Comparison of ENCODE assay signal across 1 cellular context in the genomic region with DNA sequence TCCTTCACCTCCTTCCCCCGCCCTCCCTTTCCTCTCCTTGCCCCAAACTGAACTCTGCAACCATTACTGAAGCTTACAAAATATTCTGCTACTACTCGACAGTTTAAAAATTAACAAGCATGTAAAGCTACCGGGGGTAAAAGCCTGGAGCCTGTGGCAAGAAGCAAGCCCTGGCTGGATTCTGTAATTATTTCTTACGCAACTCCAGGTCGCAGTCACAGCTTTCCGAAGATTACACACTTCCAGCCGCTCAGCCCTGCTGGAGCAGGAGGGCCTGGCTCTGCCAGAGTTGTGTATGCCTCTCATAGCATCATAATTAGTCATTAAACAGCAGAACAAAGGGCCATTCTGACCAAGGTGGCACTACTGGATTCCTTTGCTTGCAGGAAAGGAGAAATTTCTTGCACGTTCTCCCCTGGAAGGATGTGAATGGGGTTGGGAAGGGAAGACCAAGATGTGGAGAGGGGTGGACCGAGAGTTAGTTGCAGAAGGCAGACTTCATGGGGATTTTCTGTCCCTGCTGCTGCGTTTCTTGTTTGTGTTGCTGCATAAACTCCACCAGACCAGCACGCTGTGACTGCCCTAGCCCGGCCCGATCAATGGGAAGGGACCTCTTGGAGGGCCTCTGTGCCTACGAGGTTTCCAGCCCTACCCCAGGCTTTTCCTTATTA.
TF ChIP-seq lines count a peak whose summit lies in the region.

No MANE protein-coding gene starts in this region.

TF ChIP-seq in HepG2, 621 proteins besides CTCF, POLR2A, EP300 and RAD21 (continued from another document and continues in another):
- TF ChIP-seq, protein P1, sequence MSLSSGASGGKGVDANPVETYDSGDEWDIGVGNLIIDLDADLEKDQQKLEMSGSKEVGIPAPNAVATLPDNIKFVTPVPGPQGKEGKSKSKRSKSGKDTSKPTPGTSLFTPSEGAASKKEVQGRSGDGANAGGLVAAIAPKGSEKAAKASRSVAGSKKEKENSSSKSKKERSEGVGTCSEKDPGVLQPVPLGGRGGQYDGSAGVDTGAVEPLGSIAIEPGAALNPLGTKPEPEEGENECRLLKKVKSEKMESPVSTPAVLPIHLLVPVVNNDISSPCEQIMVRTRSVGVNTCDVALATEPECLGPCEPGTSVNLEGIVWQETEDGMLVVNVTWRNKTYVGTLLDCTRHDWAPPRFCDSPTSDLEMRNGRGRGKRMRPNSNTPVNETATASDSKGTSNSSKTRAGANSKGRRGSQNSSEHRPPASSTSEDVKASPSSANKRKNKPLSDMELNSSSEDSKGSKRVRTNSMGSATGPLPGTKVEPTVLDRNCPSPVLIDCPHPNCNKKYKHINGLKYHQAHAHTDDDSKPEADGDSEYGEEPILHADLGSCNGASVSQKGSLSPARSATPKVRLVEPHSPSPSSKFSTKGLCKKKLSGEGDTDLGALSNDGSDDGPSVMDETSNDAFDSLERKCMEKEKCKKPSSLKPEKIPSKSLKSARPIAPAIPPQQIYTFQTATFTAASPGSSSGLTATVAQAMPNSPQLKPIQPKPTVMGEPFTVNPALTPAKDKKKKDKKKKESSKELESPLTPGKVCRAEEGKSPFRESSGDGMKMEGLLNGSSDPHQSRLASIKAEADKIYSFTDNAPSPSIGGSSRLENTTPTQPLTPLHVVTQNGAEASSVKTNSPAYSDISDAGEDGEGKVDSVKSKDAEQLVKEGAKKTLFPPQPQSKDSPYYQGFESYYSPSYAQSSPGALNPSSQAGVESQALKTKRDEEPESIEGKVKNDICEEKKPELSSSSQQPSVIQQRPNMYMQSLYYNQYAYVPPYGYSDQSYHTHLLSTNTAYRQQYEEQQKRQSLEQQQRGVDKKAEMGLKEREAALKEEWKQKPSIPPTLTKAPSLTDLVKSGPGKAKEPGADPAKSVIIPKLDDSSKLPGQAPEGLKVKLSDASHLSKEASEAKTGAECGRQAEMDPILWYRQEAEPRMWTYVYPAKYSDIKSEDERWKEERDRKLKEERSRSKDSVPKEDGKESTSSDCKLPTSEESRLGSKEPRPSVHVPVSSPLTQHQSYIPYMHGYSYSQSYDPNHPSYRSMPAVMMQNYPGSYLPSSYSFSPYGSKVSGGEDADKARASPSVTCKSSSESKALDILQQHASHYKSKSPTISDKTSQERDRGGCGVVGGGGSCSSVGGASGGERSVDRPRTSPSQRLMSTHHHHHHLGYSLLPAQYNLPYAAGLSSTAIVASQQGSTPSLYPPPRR (CRISPR knock-in tag; IDR thresholded peaks at IDR 0.05; ENCODE audit: borderline replicate concordance) = peak; percentile 86; the same call in 1 of the 2 replicates
- TF ChIP-seq BCL6 (CRISPR knock-in tag; IDR thresholded peaks at IDR 0.05) = peak; percentile 91
- 0 out of 2 replicates have a peak, but pooled peaks have one; percentile 71 for TF ChIP-seq HNRNPUL1 (IDR thresholded peaks at IDR 0.05; ENCODE audit: low read depth, low read length)
- TF ChIP-seq EEA1 (CRISPR knock-in tag; IDR thresholded peaks at IDR 0.05; ENCODE audit: borderline replicate concordance) = no peak
- TF ChIP-seq ZNF672 (CRISPR knock-in tag; IDR thresholded peaks at IDR 0.05) = no peak
- TF ChIP-seq, protein P2, sequence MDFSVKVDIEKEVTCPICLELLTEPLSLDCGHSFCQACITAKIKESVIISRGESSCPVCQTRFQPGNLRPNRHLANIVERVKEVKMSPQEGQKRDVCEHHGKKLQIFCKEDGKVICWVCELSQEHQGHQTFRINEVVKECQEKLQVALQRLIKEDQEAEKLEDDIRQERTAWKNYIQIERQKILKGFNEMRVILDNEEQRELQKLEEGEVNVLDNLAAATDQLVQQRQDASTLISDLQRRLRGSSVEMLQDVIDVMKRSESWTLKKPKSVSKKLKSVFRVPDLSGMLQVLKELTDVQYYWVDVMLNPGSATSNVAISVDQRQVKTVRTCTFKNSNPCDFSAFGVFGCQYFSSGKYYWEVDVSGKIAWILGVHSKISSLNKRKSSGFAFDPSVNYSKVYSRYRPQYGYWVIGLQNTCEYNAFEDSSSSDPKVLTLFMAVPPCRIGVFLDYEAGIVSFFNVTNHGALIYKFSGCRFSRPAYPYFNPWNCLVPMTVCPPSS (IDR thresholded peaks at IDR 0.05) = no peak
- TF ChIP-seq, protein P3, sequence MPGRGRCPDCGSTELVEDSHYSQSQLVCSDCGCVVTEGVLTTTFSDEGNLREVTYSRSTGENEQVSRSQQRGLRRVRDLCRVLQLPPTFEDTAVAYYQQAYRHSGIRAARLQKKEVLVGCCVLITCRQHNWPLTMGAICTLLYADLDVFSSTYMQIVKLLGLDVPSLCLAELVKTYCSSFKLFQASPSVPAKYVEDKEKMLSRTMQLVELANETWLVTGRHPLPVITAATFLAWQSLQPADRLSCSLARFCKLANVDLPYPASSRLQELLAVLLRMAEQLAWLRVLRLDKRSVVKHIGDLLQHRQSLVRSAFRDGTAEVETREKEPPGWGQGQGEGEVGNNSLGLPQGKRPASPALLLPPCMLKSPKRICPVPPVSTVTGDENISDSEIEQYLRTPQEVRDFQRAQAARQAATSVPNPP (CRISPR knock-in tag; IDR thresholded peaks at IDR 0.05) = peak; percentile 90
- no peak for TF ChIP-seq ZNF44 (CRISPR knock-in tag; IDR thresholded peaks at IDR 0.05)
- TF ChIP-seq ZNF138 (CRISPR knock-in tag; IDR thresholded peaks at IDR 0.05; ENCODE audit: low read depth) = no peak
- TF ChIP-seq ZNF441 (CRISPR knock-in tag; IDR thresholded peaks at IDR 0.05; ENCODE audit: borderline replicate concordance) = peak; percentile 86
- peak; percentile 56; the same call in 1 of the 2 replicates for TF ChIP-seq MYC (CRISPR knock-in tag; IDR thresholded peaks at IDR 0.05; ENCODE audit: borderline replicate concordance)
- TF ChIP-seq ZNF777 (CRISPR knock-in tag; IDR thresholded peaks at IDR 0.05) = no peak
- no peak for TF ChIP-seq ZFP41 (CRISPR knock-in tag; IDR thresholded peaks at IDR 0.05; ENCODE audit: borderline replicate concordance)
- TF ChIP-seq ZNF484 (CRISPR knock-in tag; IDR thresholded peaks at IDR 0.05; ENCODE audit: borderline replicate concordance, low read depth) = no peak
- TF ChIP-seq, protein P4, sequence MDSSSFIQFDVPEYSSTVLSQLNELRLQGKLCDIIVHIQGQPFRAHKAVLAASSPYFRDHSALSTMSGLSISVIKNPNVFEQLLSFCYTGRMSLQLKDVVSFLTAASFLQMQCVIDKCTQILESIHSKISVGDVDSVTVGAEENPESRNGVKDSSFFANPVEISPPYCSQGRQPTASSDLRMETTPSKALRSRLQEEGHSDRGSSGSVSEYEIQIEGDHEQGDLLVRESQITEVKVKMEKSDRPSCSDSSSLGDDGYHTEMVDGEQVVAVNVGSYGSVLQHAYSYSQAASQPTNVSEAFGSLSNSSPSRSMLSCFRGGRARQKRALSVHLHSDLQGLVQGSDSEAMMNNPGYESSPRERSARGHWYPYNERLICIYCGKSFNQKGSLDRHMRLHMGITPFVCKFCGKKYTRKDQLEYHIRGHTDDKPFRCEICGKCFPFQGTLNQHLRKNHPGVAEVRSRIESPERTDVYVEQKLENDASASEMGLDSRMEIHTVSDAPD (CRISPR knock-in tag; IDR thresholded peaks at IDR 0.05) = peak; percentile 82
- TF ChIP-seq ZNF180 (CRISPR knock-in tag; IDR thresholded peaks at IDR 0.05; ENCODE audit: borderline replicate concordance, low read depth) = no peak
- no peak for TF ChIP-seq ZKSCAN5 (CRISPR knock-in tag; IDR thresholded peaks at IDR 0.05)
- peak; percentile 77; the same call in 1 of the 2 replicates for TF ChIP-seq ZNF543 (CRISPR knock-in tag; IDR thresholded peaks at IDR 0.05)
- TF ChIP-seq CBX2 (IDR thresholded peaks at IDR 0.05; ENCODE audit: low read depth, low read length) = no peak
- TF ChIP-seq CBX2 (CRISPR knock-in tag; IDR thresholded peaks at IDR 0.05; ENCODE audit: low read depth) = no peak
- TF ChIP-seq ARID2 (CRISPR knock-in tag; IDR thresholded peaks at IDR 0.05; ENCODE audit: borderline replicate concordance) = peak; percentile 94
- TF ChIP-seq, protein P5, sequence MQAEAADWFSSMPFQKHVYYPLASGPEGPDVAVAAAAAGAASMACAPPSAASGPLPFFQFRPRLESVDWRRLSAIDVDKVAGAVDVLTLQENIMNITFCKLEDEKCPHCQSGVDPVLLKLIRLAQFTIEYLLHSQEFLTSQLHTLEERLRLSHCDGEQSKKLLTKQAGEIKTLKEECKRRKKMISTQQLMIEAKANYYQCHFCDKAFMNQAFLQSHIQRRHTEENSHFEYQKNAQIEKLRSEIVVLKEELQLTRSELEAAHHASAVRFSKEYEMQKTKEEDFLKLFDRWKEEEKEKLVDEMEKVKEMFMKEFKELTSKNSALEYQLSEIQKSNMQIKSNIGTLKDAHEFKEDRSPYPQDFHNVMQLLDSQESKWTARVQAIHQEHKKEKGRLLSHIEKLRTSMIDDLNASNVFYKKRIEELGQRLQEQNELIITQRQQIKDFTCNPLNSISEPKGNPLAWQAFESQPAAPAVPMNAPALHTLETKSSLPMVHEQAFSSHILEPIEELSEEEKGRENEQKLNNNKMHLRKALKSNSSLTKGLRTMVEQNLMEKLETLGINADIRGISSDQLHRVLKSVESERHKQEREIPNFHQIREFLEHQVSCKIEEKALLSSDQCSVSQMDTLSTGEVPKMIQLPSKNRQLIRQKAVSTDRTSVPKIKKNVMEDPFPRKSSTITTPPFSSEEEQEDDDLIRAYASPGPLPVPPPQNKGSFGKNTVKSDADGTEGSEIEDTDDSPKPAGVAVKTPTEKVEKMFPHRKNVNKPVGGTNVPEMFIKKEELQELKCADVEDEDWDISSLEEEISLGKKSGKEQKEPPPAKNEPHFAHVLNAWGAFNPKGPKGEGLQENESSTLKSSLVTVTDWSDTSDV (CRISPR knock-in tag; IDR thresholded peaks at IDR 0.05) = no peak
- no peak for TF ChIP-seq CHCHD3 (CRISPR knock-in tag; IDR thresholded peaks at IDR 0.05)
- TF ChIP-seq, protein P6, sequence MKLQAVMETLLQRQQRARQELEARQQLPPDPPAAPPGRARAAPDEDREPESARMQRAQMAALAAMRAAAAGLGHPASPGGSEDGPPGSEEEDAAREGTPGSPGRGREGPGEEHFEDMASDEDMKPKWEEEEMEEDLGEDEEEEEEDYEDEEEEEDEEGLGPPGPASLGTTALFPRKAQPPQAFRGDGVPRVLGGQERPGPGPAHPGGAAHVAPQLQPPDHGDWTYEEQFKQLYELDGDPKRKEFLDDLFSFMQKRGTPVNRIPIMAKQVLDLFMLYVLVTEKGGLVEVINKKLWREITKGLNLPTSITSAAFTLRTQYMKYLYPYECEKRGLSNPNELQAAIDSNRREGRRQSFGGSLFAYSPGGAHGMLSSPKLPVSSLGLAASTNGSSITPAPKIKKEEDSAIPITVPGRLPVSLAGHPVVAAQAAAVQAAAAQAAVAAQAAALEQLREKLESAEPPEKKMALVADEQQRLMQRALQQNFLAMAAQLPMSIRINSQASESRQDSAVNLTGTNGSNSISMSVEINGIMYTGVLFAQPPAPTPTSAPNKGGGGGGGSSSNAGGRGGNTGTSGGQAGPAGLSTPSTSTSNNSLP (IDR thresholded peaks at IDR 0.05; ENCODE audit: low read depth, low read length) = peak; percentile 83
- peak; percentile 82; the same call in 1 of the 2 replicates for TF ChIP-seq TGIF2 (CRISPR knock-in tag; IDR thresholded peaks at IDR 0.05)
- peak; percentile 57; the same call in 1 of the 2 replicates for TF ChIP-seq HOXD1 (CRISPR knock-in tag; IDR thresholded peaks at IDR 0.05)
- no peak for TF ChIP-seq HNRNPL (IDR thresholded peaks at IDR 0.05; ENCODE audit: low read depth, low read length)
- peak; percentile 95; the same call in 1 of the 2 replicates for TF ChIP-seq SNAI1 (CRISPR knock-in tag; IDR thresholded peaks at IDR 0.05; ENCODE audit: borderline replicate concordance)
- TF ChIP-seq, protein P7, sequence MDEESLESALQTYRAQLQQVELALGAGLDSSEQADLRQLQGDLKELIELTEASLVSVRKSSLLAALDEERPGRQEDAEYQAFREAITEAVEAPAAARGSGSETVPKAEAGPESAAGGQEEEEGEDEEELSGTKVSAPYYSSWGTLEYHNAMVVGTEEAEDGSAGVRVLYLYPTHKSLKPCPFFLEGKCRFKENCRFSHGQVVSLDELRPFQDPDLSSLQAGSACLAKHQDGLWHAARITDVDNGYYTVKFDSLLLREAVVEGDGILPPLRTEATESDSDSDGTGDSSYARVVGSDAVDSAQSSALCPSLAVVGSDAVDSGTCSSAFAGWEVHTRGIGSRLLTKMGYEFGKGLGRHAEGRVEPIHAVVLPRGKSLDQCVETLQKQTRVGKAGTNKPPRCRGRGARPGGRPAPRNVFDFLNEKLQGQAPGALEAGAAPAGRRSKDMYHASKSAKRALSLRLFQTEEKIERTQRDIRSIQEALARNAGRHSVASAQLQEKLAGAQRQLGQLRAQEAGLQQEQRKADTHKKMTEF (CRISPR knock-in tag; IDR thresholded peaks at IDR 0.05) = peak; percentile 94
- no peak for TF ChIP-seq SMARCC2 (IDR thresholded peaks at IDR 0.05)
- no peak; the same call in 1 of the 2 replicates for TF ChIP-seq KAT7 (CRISPR knock-in tag; IDR thresholded peaks at IDR 0.05; ENCODE audit: borderline replicate concordance)
- TF ChIP-seq KMT2A (CRISPR knock-in tag; IDR thresholded peaks at IDR 0.05) = no peak; the same call in 1 of the 2 replicates
- no peak for TF ChIP-seq ZNF530 (CRISPR knock-in tag; IDR thresholded peaks at IDR 0.05; ENCODE audit: low read depth)
- TF ChIP-seq DPF2 (CRISPR knock-in tag; IDR thresholded peaks at IDR 0.05; ENCODE audit: borderline replicate concordance, low read depth) = no peak
- TF ChIP-seq AHR (CRISPR knock-in tag; IDR thresholded peaks at IDR 0.05) = peak; percentile 80
- TF ChIP-seq, protein P8, sequence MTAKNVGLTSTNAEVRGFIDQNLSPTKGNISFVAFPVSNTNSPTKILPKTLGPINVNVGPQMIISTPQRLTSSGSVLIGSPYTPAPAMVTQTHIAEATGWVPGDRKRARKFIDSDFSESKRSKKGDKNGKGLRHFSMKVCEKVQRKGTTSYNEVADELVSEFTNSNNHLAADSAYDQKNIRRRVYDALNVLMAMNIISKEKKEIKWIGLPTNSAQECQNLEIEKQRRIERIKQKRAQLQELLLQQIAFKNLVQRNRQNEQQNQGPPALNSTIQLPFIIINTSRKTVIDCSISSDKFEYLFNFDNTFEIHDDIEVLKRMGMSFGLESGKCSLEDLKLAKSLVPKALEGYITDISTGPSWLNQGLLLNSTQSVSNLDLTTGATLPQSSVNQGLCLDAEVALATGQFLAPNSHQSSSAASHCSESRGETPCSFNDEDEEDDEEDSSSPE (CRISPR knock-in tag; IDR thresholded peaks at IDR 0.05) = no peak; the same call in 1 of the 2 replicates
